36 cellular contexts compared by ENCODE assay signal in the genomic region with DNA sequence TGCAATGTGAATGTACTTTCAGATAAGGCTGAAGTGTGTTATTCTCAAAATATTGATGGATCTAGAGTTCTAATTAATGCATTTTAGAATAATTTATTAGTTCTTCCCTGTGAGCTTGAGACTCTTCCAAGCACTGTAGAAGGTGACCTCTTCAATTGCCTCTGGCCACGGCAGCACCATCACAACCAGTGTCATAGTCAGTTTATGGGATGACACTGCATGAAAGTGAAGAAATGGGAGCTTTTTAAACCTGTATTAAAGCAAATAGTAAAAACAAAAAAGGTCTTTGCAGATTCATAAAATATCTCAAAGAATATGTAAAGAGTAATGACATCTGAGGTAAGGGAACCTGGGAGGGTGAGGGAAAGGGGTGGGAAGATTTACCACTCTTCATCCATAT. TPM values are rescaled to one million over a fixed set of nuclear protein-coding genes. Genes with fewer than 3 reads are reported as not detected.
"Had no signal": no experiment of that assay in that cellular context is flagged by ENCODE, and none has a peak within 500 bp of the region (broad histone marks: within the 10 kb centered on the region; RNA-seq: fewer than 3 reads in every experiment).

No MANE protein-coding gene starts in this region.

- H3K9me3 Mint-ChIP-seq: activated CD4-positive, alpha-beta memory T cell treated with anti-CD3 and anti-CD28 coated beads, Interleukin-2, amount 10 ng/mL, durations not matched to agents 7 days and 5 days; activated CD4-positive, alpha-beta T cell treated with anti-CD3 and anti-CD28 coated beads, Interleukin-2, amount 10 ng/mL, durations not matched to agents 7 days and 5 days; activated naive CD4-positive, alpha-beta T cell treated with anti-CD3 and anti-CD28 coated beads, Interleukin-2, amount 10 ng/mL, durations not matched to agents 7 days and 5 days; activated naive CD4-positive, alpha-beta T cell treated with anti-CD3 and anti-CD28 coated beads, Interleukin-2, amount 50 U/mL, for 24 hours; activated naive CD8-positive, alpha-beta T cell treated with anti-CD3 and anti-CD28 coated beads, Interleukin-2, amount 50 U/mL, for 24 hours; activated T-cell treated with anti-CD3 and anti-CD28 coated beads, Interleukin-2, amount 50 U/mL, for 24 hours; activated T-helper 2 cell treated with anti-CD3 and anti-CD28 coated beads, Interferon-gamma antibody, Interleukin-2, Interleukin-4, amounts not matched to agents 10 μg/mL and 5 μg/mL and 100 μg/mL, durations not matched to agents 14 hours and 24 hours and 36 hours; brain; T-helper 1 cell treated with Interleukin-12 subunit alpha and Interleukin-12 subunit beta and Interleukin-4 antibody, amounts not matched to agents 30 μg/mL and 1 μg/mL, for 36 hours; T-helper 2 cell treated with Interferon-gamma antibody and Interleukin-4, amounts not matched to agents 5 μg/mL and 100 μg/mL, for 36 hours had no signal

- H3K4me1 Mint-ChIP-seq: activated CD4-positive, alpha-beta memory T cell treated with anti-CD3 and anti-CD28 coated beads, Interleukin-2, amount 10 ng/mL, durations not matched to agents 7 days and 5 days; activated CD4-positive, alpha-beta T cell treated with anti-CD3 and anti-CD28 coated beads, Interleukin-2, amount 10 ng/mL, durations not matched to agents 7 days and 5 days; activated naive CD4-positive, alpha-beta T cell treated with anti-CD3 and anti-CD28 coated beads, Interleukin-2, amount 10 ng/mL, durations not matched to agents 7 days and 5 days; activated naive CD4-positive, alpha-beta T cell treated with anti-CD3 and anti-CD28 coated beads, Interleukin-2, amount 50 U/mL, for 24 hours; activated naive CD8-positive, alpha-beta T cell treated with anti-CD3 and anti-CD28 coated beads, Interleukin-2, amount 10 ng/mL, durations not matched to agents 7 days and 5 days; activated naive CD8-positive, alpha-beta T cell treated with anti-CD3 and anti-CD28 coated beads, Interleukin-2, amount 50 U/mL, for 24 hours had no signal

- H3K9me3 ChIP-seq: ascending aorta had no signal

- FAIRE-seq: bronchial epithelial cell, TTC549 had no signal

- H3K4me1 ChIP-seq: ascending aorta had no signal

- H3K27me3 ChIP-seq: ascending aorta had no signal

- DNase-seq: activated CD4-positive, alpha-beta memory T cell treated with anti-CD3 and anti-CD28 coated beads, Interleukin-2, amount 10 ng/mL, durations not matched to agents 7 days and 5 days; activated CD4-positive, alpha-beta T cell treated with anti-CD3 and anti-CD28 coated beads for 1 hour; activated CD4-positive, alpha-beta T cell treated with anti-CD3 and anti-CD28 coated beads for 36 hours; activated CD4-positive, alpha-beta T cell treated with anti-CD3 and anti-CD28 coated beads for 48 hours; activated CD4-positive, alpha-beta T cell treated with anti-CD3 and anti-CD28 coated beads, Interleukin-2, amount 10 ng/mL, durations not matched to agents 7 days and 5 days; activated CD4-positive, alpha-beta T cell treated with anti-CD3 and anti-CD28 coated beads, Interleukin-2, amount 50 U/mL, for 48 hours; activated CD4-positive, CD25-positive, alpha-beta regulatory T cell; activated CD8-positive, alpha-beta memory T cell treated with anti-CD3 and anti-CD28 coated beads for 24 hours; activated CD8-positive, alpha-beta memory T cell treated with anti-CD3 and anti-CD28 coated beads, Interleukin-2, amount 10 ng/mL, durations not matched to agents 7 days and 5 days; activated CD8-positive, alpha-beta memory T cell treated with anti-CD3 and anti-CD28 coated beads, Interleukin-2, amount 50 U/mL, for 48 hours; activated CD8-positive, alpha-beta T cell treated with anti-CD3 and anti-CD28 coated beads, Interleukin-2, amount 10 ng/mL, durations not matched to agents 7 days and 5 days; activated effector memory CD4-positive, alpha-beta T cell treated with Interleukin-2 at 50 U/mL for 16 hours; activated gamma-delta T cell; activated naive CD4-positive, alpha-beta T cell treated with anti-CD3 and anti-CD28 coated beads, Interleukin-2, amount 10 ng/mL, durations not matched to agents 7 days and 5 days; activated naive CD4-positive, alpha-beta T cell treated with Interleukin-2 at 50 U/mL for 16 hours; activated naive CD8-positive, alpha-beta T cell treated with anti-CD3 and anti-CD28 coated beads, Interleukin-2, amount 10 ng/mL, durations not matched to agents 7 days and 5 days; activated naive CD8-positive, alpha-beta T cell treated with anti-CD3 and anti-CD28 coated beads, Interleukin-2, amount 50 U/mL, for 24 hours; activated T-cell treated with anti-CD3 and anti-CD28 coated beads, Interleukin-2, amount 50 U/mL, for 24 hours; activated T-cell treated with anti-CD3 and anti-CD28 coated beads, Interleukin-2, amount 50 U/mL, for 48 hours; amygdala; anterior cingulate cortex; central memory CD4-positive, alpha-beta T cell; T-helper 1 cell; T-helper 2 cell; T-helper 9 cell had no signal

- H3K4me3 ChIP-seq: ascending aorta had no signal

- H3K27ac Mint-ChIP-seq: activated CD4-positive, alpha-beta memory T cell treated with anti-CD3 and anti-CD28 coated beads, Interleukin-2, amount 10 ng/mL, durations not matched to agents 7 days and 5 days; activated CD4-positive, alpha-beta T cell treated with anti-CD3 and anti-CD28 coated beads for 36 hours; activated CD4-positive, alpha-beta T cell treated with anti-CD3 and anti-CD28 coated beads, Interleukin-2, amount 10 ng/mL, durations not matched to agents 7 days and 5 days; activated CD8-positive, alpha-beta memory T cell treated with anti-CD3 and anti-CD28 coated beads, Interleukin-2, amount 10 ng/mL, durations not matched to agents 7 days and 5 days; activated CD8-positive, alpha-beta T cell treated with anti-CD3 and anti-CD28 coated beads, Interleukin-2, amount 10 ng/mL, durations not matched to agents 7 days and 5 days; activated naive CD4-positive, alpha-beta T cell treated with anti-CD3 and anti-CD28 coated beads, Interleukin-2, amount 10 ng/mL, durations not matched to agents 7 days and 5 days; activated naive CD4-positive, alpha-beta T cell treated with anti-CD3 and anti-CD28 coated beads, Interleukin-2, amount 50 U/mL, for 24 hours; activated naive CD8-positive, alpha-beta T cell; activated naive CD8-positive, alpha-beta T cell treated with anti-CD3 and anti-CD28 coated beads, Interleukin-2, amount 10 ng/mL, durations not matched to agents 7 days and 5 days; activated naive CD8-positive, alpha-beta T cell treated with anti-CD3 and anti-CD28 coated beads, Interleukin-2, amount 50 U/mL, for 24 hours; activated T-cell treated with anti-CD3 and anti-CD28 coated beads, Interleukin-2, amount 50 U/mL, for 24 hours; activated T-helper 2 cell treated with anti-CD3 and anti-CD28 coated beads, Interferon-gamma antibody, Interleukin-2, Interleukin-4, amounts not matched to agents 10 μg/mL and 5 μg/mL and 100 μg/mL, durations not matched to agents 14 hours and 24 hours and 36 hours; brain; T-helper 1 cell treated with Interleukin-12 subunit alpha and Interleukin-12 subunit beta and Interleukin-4 antibody, amounts not matched to agents 30 μg/mL and 1 μg/mL, for 36 hours; T-helper 2 cell treated with Interferon-gamma antibody and Interleukin-4, amounts not matched to agents 5 μg/mL and 100 μg/mL, for 36 hours had no signal

- ATAC-seq: activated CD4-positive, alpha-beta T cell treated with anti-CD3 and anti-CD28 coated beads for 36 hours; activated CD4-positive, CD25-positive, alpha-beta regulatory T cell treated with anti-CD3 and anti-CD28 coated beads, Interleukin-2, amount 50 U/mL, for 24 hours; activated CD8-positive, alpha-beta memory T cell treated with anti-CD3 and anti-CD28 coated beads, Interleukin-2, amount 10 ng/mL, durations not matched to agents 7 days and 5 days; activated CD8-positive, alpha-beta T cell treated with anti-CD3 and anti-CD28 coated beads, Interleukin-2, amount 10 ng/mL, durations not matched to agents 7 days and 5 days; activated naive CD8-positive, alpha-beta T cell treated with anti-CD3 and anti-CD28 coated beads, Interleukin-2, amount 50 U/mL, for 24 hours had no signal

- H3K4me3 Mint-ChIP-seq: activated CD4-positive, alpha-beta memory T cell treated with anti-CD3 and anti-CD28 coated beads, Interleukin-2, amount 10 ng/mL, durations not matched to agents 7 days and 5 days; activated CD4-positive, alpha-beta T cell treated with anti-CD3 and anti-CD28 coated beads for 36 hours; activated CD4-positive, alpha-beta T cell treated with anti-CD3 and anti-CD28 coated beads, Interleukin-2, amount 10 ng/mL, durations not matched to agents 7 days and 5 days; activated CD8-positive, alpha-beta memory T cell treated with anti-CD3 and anti-CD28 coated beads, Interleukin-2, amount 10 ng/mL, durations not matched to agents 7 days and 5 days; activated CD8-positive, alpha-beta T cell treated with anti-CD3 and anti-CD28 coated beads, Interleukin-2, amount 10 ng/mL, durations not matched to agents 7 days and 5 days; activated naive CD4-positive, alpha-beta T cell treated with anti-CD3 and anti-CD28 coated beads, Interleukin-2, amount 10 ng/mL, durations not matched to agents 7 days and 5 days; activated naive CD4-positive, alpha-beta T cell treated with anti-CD3 and anti-CD28 coated beads, Interleukin-2, amount 50 U/mL, for 24 hours; activated naive CD8-positive, alpha-beta T cell; activated naive CD8-positive, alpha-beta T cell treated with anti-CD3 and anti-CD28 coated beads, Interleukin-2, amount 10 ng/mL, durations not matched to agents 7 days and 5 days; activated naive CD8-positive, alpha-beta T cell treated with anti-CD3 and anti-CD28 coated beads, Interleukin-2, amount 50 U/mL, for 24 hours; activated T-cell treated with anti-CD3 and anti-CD28 coated beads, Interleukin-2, amount 50 U/mL, for 24 hours; brain; T-helper 1 cell treated with Interleukin-12 subunit alpha and Interleukin-12 subunit beta and Interleukin-4 antibody, amounts not matched to agents 30 μg/mL and 1 μg/mL, for 36 hours; T-helper 2 cell treated with Interferon-gamma antibody and Interleukin-4, amounts not matched to agents 5 μg/mL and 100 μg/mL, for 36 hours had no signal

- H3K27ac ChIP-seq: ascending aorta, VCaP had no signal

- H3K27me3 Mint-ChIP-seq: activated CD4-positive, alpha-beta memory T cell treated with anti-CD3 and anti-CD28 coated beads, Interleukin-2, amount 10 ng/mL, durations not matched to agents 7 days and 5 days; activated CD4-positive, alpha-beta T cell treated with anti-CD3 and anti-CD28 coated beads for 36 hours; activated CD4-positive, alpha-beta T cell treated with anti-CD3 and anti-CD28 coated beads, Interleukin-2, amount 10 ng/mL, durations not matched to agents 7 days and 5 days; activated CD8-positive, alpha-beta memory T cell treated with anti-CD3 and anti-CD28 coated beads, Interleukin-2, amount 10 ng/mL, durations not matched to agents 7 days and 5 days; activated naive CD4-positive, alpha-beta T cell treated with anti-CD3 and anti-CD28 coated beads, Interleukin-2, amount 10 ng/mL, durations not matched to agents 7 days and 5 days; activated naive CD4-positive, alpha-beta T cell treated with anti-CD3 and anti-CD28 coated beads, Interleukin-2, amount 50 U/mL, for 24 hours; activated naive CD8-positive, alpha-beta T cell; activated naive CD8-positive, alpha-beta T cell treated with anti-CD3 and anti-CD28 coated beads, Interleukin-2, amount 10 ng/mL, durations not matched to agents 7 days and 5 days; activated naive CD8-positive, alpha-beta T cell treated with anti-CD3 and anti-CD28 coated beads, Interleukin-2, amount 50 U/mL, for 24 hours; activated T-cell treated with anti-CD3 and anti-CD28 coated beads, Interleukin-2, amount 50 U/mL, for 24 hours; brain had no signal

RNA-seq across cellular contexts. Expression of gene OXER1, which starts 52.0 kb away (rescaled TPM):
- total RNA-seq: activated CD4-positive, alpha-beta memory T cell treated with anti-CD3 and anti-CD28 coated beads, Interleukin-2, amount 10 ng/mL, durations not matched to agents 7 days and 5 days; activated CD4-positive, alpha-beta T cell treated with anti-CD3 and anti-CD28 coated beads, Interleukin-2, amount 10 ng/mL, durations not matched to agents 7 days and 5 days; activated CD8-positive, alpha-beta T cell treated with anti-CD3 and anti-CD28 coated beads, Interleukin-2, amount 10 ng/mL, durations not matched to agents 7 days and 5 days; activated naive CD8-positive, alpha-beta T cell treated with anti-CD3 and anti-CD28 coated beads, Interleukin-2, amount 10 ng/mL, durations not matched to agents 7 days and 5 days; bronchial epithelial cell had no signal
